In genomic region chr1:34884961-34885360, GRCh38 we compare ENCODE assay signal across 1 cellular context.
TF ChIP-seq lines count a peak whose summit lies in the region.

No MANE protein-coding gene starts in this region.

TF ChIP-seq in GM23338, 12 proteins besides CTCF, POLR2A, EP300 and RAD21 (continued from another document):
- TF ChIP-seq ZNF462 (CRISPR knock-in tag; IDR thresholded peaks at IDR 0.05): no peak
